Comparison of ENCODE assay signal across 12 cellular contexts in the genomic region with DNA sequence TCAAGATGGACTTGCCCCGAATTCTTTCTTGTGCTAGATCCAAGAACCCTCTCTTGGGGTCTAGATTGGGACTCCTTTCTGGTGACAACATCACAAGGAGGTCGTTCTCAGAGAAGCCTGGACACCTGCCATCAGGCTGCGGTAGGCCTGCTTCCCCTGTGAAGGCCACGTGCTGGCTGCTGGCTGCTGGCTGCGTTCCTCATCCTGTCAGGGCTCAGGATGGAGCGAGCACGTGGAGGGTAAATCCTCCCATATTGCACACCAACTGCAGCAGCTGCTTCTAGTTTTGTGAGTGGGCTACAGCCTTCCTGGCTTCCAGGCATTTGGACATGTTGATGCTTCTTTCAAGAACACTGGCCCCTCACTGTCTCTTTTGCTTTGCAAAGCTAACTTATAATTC.
DNase-seq lines count a peak whose midpoint lies in the region; ATAC-seq and TF ChIP-seq lines count a peak whose summit lies in the region.
"Had no signal": no experiment of that assay in that cellular context is flagged by ENCODE, and none has a peak within 500 bp of the region (broad histone marks: within the 10 kb centered on the region; RNA-seq: fewer than 3 reads in every experiment).

No MANE protein-coding gene starts in this region.

- H3K9ac ChIP-seq in fibroblast of lung (ENCODE audit: insufficient read depth, low read length): no peak overlapping the region
- H3K9ac ChIP-seq: SK-N-SH had no signal

- H3K4me1 Mint-ChIP-seq in activated CD8-positive, alpha-beta T cell treated with anti-CD3 and anti-CD28 coated beads for 36 hours (ENCODE audit: low read depth): peaks cover 17% of the 10 kb centered on the region
- H3K4me1 Mint-ChIP-seq in activated CD8-positive, alpha-beta T cell treated with anti-CD3 and anti-CD28 coated beads, Interleukin-2, amount 10 ng/mL, durations not matched to agents 7 days and 5 days (ENCODE audit: low read depth): peaks cover 8% of the 10 kb centered on the region
- H3K4me1 Mint-ChIP-seq in CD8-positive, alpha-beta memory T cell: peaks cover 4 to 15% (median 13%) of the 10 kb centered on the region in 3 donors

- no peak overlapping the region for H3K4me3 Mint-ChIP-seq in activated CD8-positive, alpha-beta T cell treated with anti-CD3 and anti-CD28 coated beads for 36 hours
- H3K4me3 Mint-ChIP-seq in activated CD8-positive, alpha-beta T cell treated with anti-CD3 and anti-CD28 coated beads, Interleukin-2, amount 10 ng/mL, durations not matched to agents 7 days and 5 days: no peak overlapping the region
- H3K4me3 Mint-ChIP-seq in CD8-positive, alpha-beta memory T cell: no peak overlapping the region
- H3K4me3 Mint-ChIP-seq: mesothelial cell of epicardium had no signal

- 17 to 26% (median 18%) methylated on average over 5 to 7 of the region's 7 CpGs for WGBS in spleen, 5 donors

- intact Hi-C loops in activated CD8-positive, alpha-beta T cell treated with anti-CD3 and anti-CD28 coated beads for 36 hours (cut with micrococcal nuclease): no loop called here
- intact Hi-C loops in sciatic nerve (cut with DNase I): no loop called here
- intact Hi-C loops in spleen (cut with DNase I; ENCODE audit: low total_unique reads): no loop called here

- TF ChIP-seq CTCF in activated CD8-positive, alpha-beta T cell treated with anti-CD3 and anti-CD28 coated beads for 36 hours (IDR thresholded peaks at IDR 0.05): no peak
- TF ChIP-seq CTCF in fibroblast of lung (conservative IDR thresholded peaks at IDR 0.05 in 1 of 2, IDR thresholded peaks at IDR 0.05 in 1 of 2; ENCODE audit: low read depth in 1 of 2, low read length in 2 of 2): no peak
- TF ChIP-seq CTCF in spleen (IDR thresholded peaks at IDR 0.05 in 8 of 11, conservative IDR thresholded peaks at IDR 0.05 in 3 of 11): no peak

- H4K20me1 ChIP-seq in fibroblast of lung (ENCODE audit: control insufficient read depth, extremely low read depth, insufficient read depth, low read length): no peaks in the 10 kb centered on the region

- no peak overlapping the region for H3K27ac Mint-ChIP-seq in activated CD8-positive, alpha-beta T cell treated with anti-CD3 and anti-CD28 coated beads for 36 hours
- no peak overlapping the region for H3K27ac Mint-ChIP-seq in activated CD8-positive, alpha-beta T cell treated with anti-CD3 and anti-CD28 coated beads, Interleukin-2, amount 10 ng/mL, durations not matched to agents 7 days and 5 days
- H3K27ac Mint-ChIP-seq in CD8-positive, alpha-beta memory T cell: no peak overlapping the region
- H3K27ac Mint-ChIP-seq: mesothelial cell of epicardium had no signal

- in situ Hi-C loops in SK-MEL-5 (cut with HindIII; ENCODE audit: low pct_unique_long_range_greater_than_20kb, low sequenced_read_pairs): no loop called here

- no peaks in the 10 kb centered on the region for H3K27me3 Mint-ChIP-seq in activated CD8-positive, alpha-beta T cell treated with anti-CD3 and anti-CD28 coated beads for 36 hours
- H3K27me3 Mint-ChIP-seq in activated CD8-positive, alpha-beta T cell treated with anti-CD3 and anti-CD28 coated beads, Interleukin-2, amount 10 ng/mL, durations not matched to agents 7 days and 5 days (ENCODE audit: low read depth): no peaks in the 10 kb centered on the region
- H3K27me3 Mint-ChIP-seq in CD8-positive, alpha-beta memory T cell: peaks cover 3 to 8% of the 10 kb centered on the region in 2 donors

- H3K27me3 ChIP-seq in fibroblast of lung (ENCODE audit: control insufficient read depth, insufficient read depth, low read length) (no peaks in the 10 kb centered on the region), spleen (replicated peaks in 1 of 7) (no peaks in the 10 kb centered on the region)
- H3K27me3 ChIP-seq in CD8-positive, alpha-beta memory T cell (ENCODE audit: insufficient read depth, low read length, poor library complexity, severe bottlenecking): no peaks in the 10 kb centered on the region

- H3K9me3 ChIP-seq in fibroblast of lung (ENCODE audit: control insufficient read depth, insufficient read depth, low read depth, low read length) (no peaks in the 10 kb centered on the region), spleen (peaks cover 0 to 9% (median 0%) of the 10 kb centered on the region in 8 donors)
- H3K9me3 ChIP-seq in CD8-positive, alpha-beta memory T cell (ENCODE audit: low read length): no peaks in the 10 kb centered on the region
- H3K9me3 ChIP-seq: SK-N-SH had no signal

- peak; percentile 32 for DNase-seq in activated CD8-positive, alpha-beta T cell treated with anti-CD3 and anti-CD28 coated beads for 36 hours
- no peak for DNase-seq in activated CD8-positive, alpha-beta T cell treated with anti-CD3 and anti-CD28 coated beads, Interleukin-2, amount 10 ng/mL, durations not matched to agents 7 days and 5 days
- DNase-seq in SK-MEL-5 (ENCODE audit: low read depth, low spot score) (peak; percentile 16), fibroblast of lung (ENCODE audit: low read depth in 2 of 2) (peak; percentile 17 to 31), sciatic nerve (ENCODE audit: low spot score) (peak; percentile 80), spleen (no peak), activated T-cell treated with anti-CD3 and anti-CD28 coated beads for 4 hours (no peak)
- DNase-seq in CD8-positive, alpha-beta memory T cell: no peak
- DNase-seq: amniotic stem cell, DMS153, SK-N-SH had no signal

- CTCF ChIA-PET in activated CD8-positive, alpha-beta T cell treated with anti-CD3 and anti-CD28 coated beads for 36 hours (lab: Charles Lee): no interaction called here
- CTCF ChIA-PET in activated CD8-positive, alpha-beta T cell treated with anti-CD3 and anti-CD28 coated beads, Interleukin-2, amount 10 ng/mL, durations not matched to agents 7 days and 5 days (lab: Charles Lee): no interaction called here
- CTCF ChIA-PET in CD8-positive, alpha-beta memory T cell (lab: Charles Lee): interaction anchor here (1.3 kb wide), 1 partner anchor 168 kb away, joined by 3 read pairs; no protein-coding TSS in a partner anchor

- ATAC-seq in activated CD8-positive, alpha-beta T cell treated with anti-CD3 and anti-CD28 coated beads for 36 hours: no peak
- ATAC-seq in activated CD8-positive, alpha-beta T cell treated with anti-CD3 and anti-CD28 coated beads, Interleukin-2, amount 10 ng/mL, durations not matched to agents 7 days and 5 days: no peak
- peak; percentile 91 for ATAC-seq in sciatic nerve

- H3K36me3 ChIP-seq in fibroblast of lung (ENCODE audit: control insufficient read depth, insufficient read depth, low read length) (no peaks in the 10 kb centered on the region), spleen (no peaks in the 10 kb centered on the region)
- no peaks in the 10 kb centered on the region for H3K36me3 ChIP-seq in CD8-positive, alpha-beta memory T cell (ENCODE audit: insufficient read depth, low read length)

- H3K36me3 Mint-ChIP-seq in activated CD8-positive, alpha-beta T cell treated with anti-CD3 and anti-CD28 coated beads for 36 hours (ENCODE audit: low read depth): no peaks in the 10 kb centered on the region
- no peaks in the 10 kb centered on the region for H3K36me3 Mint-ChIP-seq in activated CD8-positive, alpha-beta T cell treated with anti-CD3 and anti-CD28 coated beads, Interleukin-2, amount 10 ng/mL, durations not matched to agents 7 days and 5 days (ENCODE audit: low read depth)
- peaks cover 0 to 2% (median 0%) of the 10 kb centered on the region in 3 donors for H3K36me3 Mint-ChIP-seq in CD8-positive, alpha-beta memory T cell
- H3K36me3 Mint-ChIP-seq: mesothelial cell of epicardium had no signal

- H3K27ac ChIP-seq in fibroblast of lung (ENCODE audit: insufficient read depth, low read length): no peak overlapping the region
- no peak overlapping the region for H3K27ac ChIP-seq in spleen
- H3K27ac ChIP-seq in CD8-positive, alpha-beta memory T cell (ENCODE audit: low read depth, low read length): no peak overlapping the region

- POLR2A ChIA-PET in activated CD8-positive, alpha-beta T cell treated with anti-CD3 and anti-CD28 coated beads for 36 hours (lab: Charles Lee): interaction anchor here (0.6 kb wide), 2 partner anchors 94 to 834 kb away, joined by 3 read pairs; no protein-coding TSS in a partner anchor
- POLR2A ChIA-PET in activated CD8-positive, alpha-beta T cell treated with anti-CD3 and anti-CD28 coated beads, Interleukin-2, amount 10 ng/mL, durations not matched to agents 7 days and 5 days (lab: Charles Lee): no interaction called here
- POLR2A ChIA-PET in CD8-positive, alpha-beta memory T cell (lab: Charles Lee): no interaction called here

- no peak for TF ChIP-seq POLR2A in spleen (IDR thresholded peaks at IDR 0.05)

- H3K4me3 ChIP-seq in fibroblast of lung (replicated peaks in 1 of 4; ENCODE audit: control extremely low read depth in 1 of 4, insufficient read depth in 1 of 4, low read depth in 3 of 4, low read length in 4 of 4) (no peak overlapping the region), spleen (no peak overlapping the region)
- H3K4me3 ChIP-seq in CD8-positive, alpha-beta memory T cell (ENCODE audit: low read length): no peak overlapping the region

- no peaks in the 10 kb centered on the region for H3K79me2 ChIP-seq in fibroblast of lung (ENCODE audit: control insufficient read depth, insufficient read depth, low read length)

- no peak overlapping the region for H2AFZ ChIP-seq in fibroblast of lung (ENCODE audit: low read length)

- no peak overlapping the region for H3K4me2 ChIP-seq in fibroblast of lung (ENCODE audit: extremely low read depth, insufficient read depth, low read length)
- H3K4me2 ChIP-seq: SK-N-SH had no signal

- no peaks in the 10 kb centered on the region for H3K9me3 Mint-ChIP-seq in activated CD8-positive, alpha-beta T cell treated with anti-CD3 and anti-CD28 coated beads for 36 hours
- no peaks in the 10 kb centered on the region for H3K9me3 Mint-ChIP-seq in activated CD8-positive, alpha-beta T cell treated with anti-CD3 and anti-CD28 coated beads, Interleukin-2, amount 10 ng/mL, durations not matched to agents 7 days and 5 days (ENCODE audit: insufficient read depth)
- peaks cover 0 to 2% (median 0%) of the 10 kb centered on the region in 5 donors for H3K9me3 Mint-ChIP-seq in CD8-positive, alpha-beta memory T cell

- H3K4me1 ChIP-seq in fibroblast of lung (ENCODE audit: control insufficient read depth, extremely low read depth, insufficient read depth, low read length) (no peaks in the 10 kb centered on the region), spleen (no peaks in the 10 kb centered on the region)
- H3K4me1 ChIP-seq in CD8-positive, alpha-beta memory T cell (ENCODE audit: insufficient read depth, low read length): peaks cover 9% of the 10 kb centered on the region

Comparison
In these comparisons a context has a peak if more than half of its experiments do, and no peak if none do; other contexts are left out.
1. DNase-seq: peak in activated CD8-positive, alpha-beta T cell treated with anti-CD3 and anti-CD28 coated beads for 36 hours (single experiment), SK-MEL-5 (single experiment), fibroblast of lung (2 of 2) and sciatic nerve (single experiment); none in activated CD8-positive, alpha-beta T cell treated with anti-CD3 and anti-CD28 coated beads, Interleukin-2, amount 10 ng/mL, durations not matched to agents 7 days and 5 days (single experiment), spleen (single experiment), activated T-cell treated with anti-CD3 and anti-CD28 coated beads for 4 hours (single experiment) and CD8-positive, alpha-beta memory T cell (0 of 5).